Comparison of ENCODE assay signal across 11 cellular contexts in the genomic region with DNA sequence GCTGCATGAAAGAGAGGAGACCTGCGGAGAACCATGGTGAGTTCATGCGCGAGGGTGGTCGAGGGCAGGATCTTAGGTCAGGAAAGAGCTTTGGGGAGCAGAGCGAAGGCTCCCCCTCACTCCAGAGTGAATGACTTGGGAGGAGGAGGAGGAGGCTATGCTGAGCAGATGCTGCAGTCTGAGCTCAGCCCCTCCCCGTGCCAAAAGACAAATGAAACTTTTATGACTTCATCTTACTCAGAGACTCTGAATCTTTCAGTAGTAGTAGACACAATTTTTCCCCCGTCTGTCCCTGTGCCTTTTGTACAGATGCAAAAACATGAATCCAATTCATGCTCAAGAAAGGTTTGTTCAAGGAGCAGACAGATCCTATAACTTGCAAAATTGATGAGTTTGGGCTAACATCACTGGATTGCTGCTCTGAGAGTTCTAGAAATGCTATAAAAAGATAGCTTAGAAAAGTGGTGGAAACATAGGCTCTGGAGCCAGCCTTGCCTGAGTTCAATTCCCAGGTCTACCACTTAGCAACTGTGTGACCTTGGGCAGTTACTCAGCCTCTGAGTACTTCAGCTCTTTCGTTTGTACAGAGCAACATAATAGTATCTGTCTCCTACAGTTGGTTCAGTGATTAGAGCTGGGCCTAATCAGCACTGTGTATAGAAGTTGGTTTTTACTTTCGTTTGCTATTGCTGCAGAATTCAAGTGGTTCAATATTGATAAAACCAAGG.
DNase-seq lines count a peak whose midpoint lies in the region; ATAC-seq and TF ChIP-seq lines count a peak whose summit lies in the region.
"Had no signal": no experiment of that assay in that cellular context is flagged by ENCODE, and none has a peak within 500 bp of the region (broad histone marks: within the 10 kb centered on the region; RNA-seq: fewer than 3 reads in every experiment).

No MANE protein-coding gene starts in this region.

- H3K4me1 ChIP-seq in muscle layer of colon (ENCODE audit: insufficient read depth, low read length) = peaks cover 5% of the 10 kb centered on the region
- H3K4me1 ChIP-seq: SJSA1 had no signal

- H3K9me3 Mint-ChIP-seq in T-cell = no peaks in the 10 kb centered on the region
- H3K9me3 Mint-ChIP-seq: WTC11 had no signal

- DNase-seq in stimulated activated CD4-positive, alpha-beta T cell treated with anti-CD3 and anti-CD28 coated beads, Interleukin-4, amount 100 ng/mL, for 24 hours = peak; percentile 20
- no peak for DNase-seq in stimulated activated CD4-positive, alpha-beta T cell treated with anti-CD3 and anti-CD28 coated beads, Interleukin-12 subunit alpha, Interleukin-12 subunit beta, amount 100 ng/mL, for 4 hours
- DNase-seq in T-cell (no peak), NOMO-1 (lab: John Stamatoyannopoulos, UW; ENCODE audit: unreplicated experiment in 2 of 2) (no peak), NCI-H748 treated with DMSO at 0.1 percent for 48 hours (lab: John Stamatoyannopoulos, UW) (no peak), omental fat pad (ENCODE audit: low spot score) (no peak)
- DNase-seq: activated naive CD4-positive, alpha-beta T cell; NCI-H1417 treated with DMSO at 0.1 percent for 48 hours had no signal

- no peak overlapping the region for H3K4me3 ChIP-seq in muscle layer of colon (ENCODE audit: low read depth in 1 of 2, low read length in 2 of 2)
- H3K4me3 ChIP-seq: SJSA1 had no signal

- TF ChIP-seq CTCF in omental fat pad (IDR thresholded peaks at IDR 0.05) = no peak

- no peaks in the 10 kb centered on the region for H3K27me3 Mint-ChIP-seq in T-cell

- peaks cover 24 to 31% (median 27%) of the 10 kb centered on the region in 3 donors for H3K4me1 Mint-ChIP-seq in T-cell
- H3K4me1 Mint-ChIP-seq: WTC11 had no signal

- H3K27me3 ChIP-seq in muscle layer of colon (ENCODE audit: control insufficient read depth in 1 of 2, insufficient read depth in 2 of 2, low read length in 2 of 2) = no peaks in the 10 kb centered on the region
- H3K27me3 ChIP-seq: SJSA1 had no signal

- CTCF ChIA-PET in T-cell (lab: Charles Lee) = interaction anchor here in 1 of 2 donors (1.0 kb wide), 1 partner anchor 17 kb away, joined by 3 read pairs; no protein-coding TSS in a partner anchor

- H3K9me3 ChIP-seq in muscle layer of colon (ENCODE audit: low read length) = no peaks in the 10 kb centered on the region
- H3K9me3 ChIP-seq: SJSA1 had no signal

- peak overlapping the region; percentile 51 for H3K27ac ChIP-seq in muscle layer of colon (ENCODE audit: low read depth, low read length)
- H3K27ac ChIP-seq: SJSA1 had no signal

- ATAC-seq in T-cell (replicated peaks in 1 of 4) (no peak), omental fat pad (ENCODE audit: low FRiP score) (no peak)
- ATAC-seq: WTC11 had no signal

- H3K4me3 Mint-ChIP-seq in T-cell = no peak overlapping the region
- H3K4me3 Mint-ChIP-seq: WTC11 had no signal

- H3K36me3 ChIP-seq in muscle layer of colon (ENCODE audit: insufficient read depth, low read length) = no peaks in the 10 kb centered on the region
- H3K36me3 ChIP-seq: SJSA1 had no signal

- H3K36me3 Mint-ChIP-seq in T-cell = no peaks in the 10 kb centered on the region
- H3K36me3 Mint-ChIP-seq: WTC11 had no signal

- POLR2A ChIA-PET in T-cell (lab: Charles Lee) = no interaction called here

- peak overlapping the region; percentile 15 to 62 for H3K27ac Mint-ChIP-seq in T-cell
- H3K27ac Mint-ChIP-seq: WTC11 had no signal

- H3K9ac ChIP-seq in muscle layer of colon (ENCODE audit: low read length) = no peak overlapping the region
